In genomic region chr1:198003468-198003867, GRCh38 we compare ENCODE assay signal across 17 cellular contexts.
"Had no signal": no experiment of that assay in that cellular context is flagged by ENCODE, and none has a peak within 500 bp of the region (broad histone marks: within the 10 kb centered on the region; RNA-seq: fewer than 3 reads in every experiment).

No MANE protein-coding gene starts in this region.

- H3K4me1 ChIP-seq: colonic mucosa, esophagus squamous epithelium, psoas muscle, sigmoid colon, tibial artery, upper lobe of left lung, vagina had no signal

- DNase-seq: colonic mucosa; dermis blood vessel endothelial cell; esophagus squamous epithelium; foreskin keratinocyte; immature natural killer cell; kidney; left colon; mammary epithelial cell; naive thymus-derived CD4-positive, alpha-beta T cell; nephron progenitor cell; psoas muscle; sigmoid colon; stimulated activated CD4-positive, alpha-beta T cell treated with anti-CD3 and anti-CD28 coated beads, Interleukin-12 subunit alpha, Interleukin-12 subunit beta, amount 100 ng/mL, for 4 hours; tibial artery; upper lobe of left lung had no signal

- H3K9me3 ChIP-seq: colonic mucosa, esophagus squamous epithelium, psoas muscle, sigmoid colon, tibial artery, upper lobe of left lung, vagina had no signal

- FAIRE-seq: kidney had no signal

- ATAC-seq: foreskin keratinocyte; left colon; naive thymus-derived CD4-positive, alpha-beta T cell; psoas muscle had no signal

- H3K27me3 ChIP-seq: colonic mucosa, esophagus squamous epithelium, foreskin keratinocyte, sigmoid colon, tibial artery, upper lobe of left lung, vagina had no signal

- H3K36me3 ChIP-seq: colonic mucosa, esophagus squamous epithelium, sigmoid colon, tibial artery, upper lobe of left lung, vagina had no signal

- H3K27ac ChIP-seq: colonic mucosa, esophagus squamous epithelium, foreskin keratinocyte, psoas muscle, sigmoid colon, skin epidermis, tibial artery, upper lobe of left lung, vagina had no signal

- H3K4me3 ChIP-seq: colonic mucosa, esophagus squamous epithelium, psoas muscle, sigmoid colon, skin epidermis, tibial artery, upper lobe of left lung, vagina had no signal
